ENCODE assay signal across 8 cellular contexts in genomic region chr21:39183272-39184049, GRCh38. TPM values are rescaled to one million over a fixed set of nuclear protein-coding genes. Genes with fewer than 3 reads are reported as not detected.
DNase-seq lines count a peak whose midpoint lies in the region; ATAC-seq and TF ChIP-seq lines count a peak whose summit lies in the region.

TSS of gene PSMG1 (minus strand) at chr21:39183451. CDS start at chr21:39183385, 66 bp downstream.

- H3K9me3 Mint-ChIP-seq in activated naive CD8-positive, alpha-beta T cell (ENCODE audit: low read depth) = no peaks in the 10 kb centered on the region

- TF ChIP-seq EP300 in suprapubic skin (IDR thresholded peaks at IDR 0.05) = no peak

- TF ChIP-seq CTCF in GM12864 (IDR thresholded peaks at IDR 0.05; ENCODE audit: low read depth, low read length, missing control alignments) (no peak), suprapubic skin (IDR thresholded peaks at IDR 0.05) (no peak)

- peaks cover 63% of the 10 kb centered on the region for H3K4me1 Mint-ChIP-seq in activated naive CD8-positive, alpha-beta T cell (ENCODE audit: low read depth)

- H3K27me3 Mint-ChIP-seq in activated naive CD8-positive, alpha-beta T cell = no peaks in the 10 kb centered on the region

- peak within 1 kb of the TSS; percentile 97 for H3K4me3 ChIP-seq in GM12864 (ENCODE audit: low read depth, low read length)
- H3K4me3 ChIP-seq in suprapubic skin = peak within 1 kb of the TSS; percentile 65

- H3K27ac Mint-ChIP-seq in activated naive CD8-positive, alpha-beta T cell = peak within 1 kb of the TSS; percentile 96

- peak; percentile 85 for ATAC-seq in HG02678 (IDR thresholded peaks at IDR 0.05; ENCODE audit: unreplicated experiment)

- DNase-seq in GM12864 (ENCODE audit: low read depth) (peak; percentile 75), NCI-H1105 treated with DMSO at 0.1 percent for 48 hours (lab: John Stamatoyannopoulos, UW) (peak; percentile 94), SKM-1 treated with dmso at 0.1 percent for 144 hours (lab: John Stamatoyannopoulos, UW; ENCODE audit: unreplicated experiment) (peak; percentile 92), glomerular endothelial cell (ENCODE audit: extremely low read depth, low read depth, low spot score) (peak; percentile 36), occipital lobe (lab: John Stamatoyannopoulos, UW) (peak; percentile 82), suprapubic skin (ENCODE audit: low spot score in 2 of 2) (peak; percentile 96 to 97)

- peaks cover 10% of the 10 kb centered on the region for H3K36me3 Mint-ChIP-seq in activated naive CD8-positive, alpha-beta T cell

- no peaks in the 10 kb centered on the region for H3K9me3 ChIP-seq in suprapubic skin

- peaks cover 9% of the 10 kb centered on the region for H3K36me3 ChIP-seq in suprapubic skin

- no peaks in the 10 kb centered on the region for H3K27me3 ChIP-seq in suprapubic skin

- WGBS in suprapubic skin = 2% methylated on average over 19 of the region's 76 CpGs

- H3K27ac ChIP-seq in suprapubic skin = peak within 1 kb of the TSS; percentile 92

- peaks cover 41% of the 10 kb centered on the region for H3K4me1 ChIP-seq in suprapubic skin

- TF ChIP-seq POLR2A in suprapubic skin (IDR thresholded peaks at IDR 0.05) = peak in 1 of 2 donors; percentile 72

- H3K4me3 Mint-ChIP-seq in activated naive CD8-positive, alpha-beta T cell = peak within 1 kb of the TSS; percentile 97

RNA-seq across cellular contexts. Expression of gene PSMG1, which starts in this region (rescaled TPM):
- total RNA-seq in glomerular endothelial cell = 34.1 and 41.4 TPM in 2 replicates
- 23.7 TPM for total RNA-seq in occipital lobe
- 10 to 100 TPM; 22.5 to 33.4 (median 28.1) TPM for total RNA-seq in suprapubic skin

Comparison
In these comparisons a context has a peak if more than half of its experiments do, and no peak if none do; other contexts are left out.
1. Peak in every context shown above with its lines: DNase-seq, ATAC-seq, H3K4me3 ChIP-seq and H3K27ac ChIP-seq.
2. DNase-seq: peak in every context shown above with its lines; median percentile 96 in suprapubic skin; 94 in NCI-H1105 treated with DMSO at 0.1 percent for 48 hours; 92 in SKM-1 treated with dmso at 0.1 percent for 144 hours; 82 in occipital lobe; 75 in GM12864; 36 in glomerular endothelial cell.